ENCODE assay signal across 1 cellular context in genomic region chr17:72501404-72502110, GRCh38.
A peak's percentile ranks its signal among the peaks of the same experiment; 100 is the strongest.
TF ChIP-seq lines count a peak whose summit lies in the region.

No MANE protein-coding gene starts in this region.

TF ChIP-seq in HepG2, 621 proteins besides CTCF, POLR2A, EP300 and RAD21 (continued from another document and continues in another):
- TF ChIP-seq ZBTB38 (CRISPR knock-in tag; IDR thresholded peaks at IDR 0.05) (peak; percentile 86), ZNF616 (CRISPR knock-in tag; IDR thresholded peaks at IDR 0.05; ENCODE audit: low read depth) (no peak; the same call in 1 of the 2 replicates), HMG20A (CRISPR knock-in tag; IDR thresholded peaks at IDR 0.05; ENCODE audit: borderline replicate concordance) (no peak), ZNF878 (CRISPR knock-in tag; IDR thresholded peaks at IDR 0.05) (no peak), PAXIP1 (CRISPR knock-in tag; conservative IDR thresholded peaks at IDR 0.05) (0 out of 2 replicates have a peak, but pooled peaks have one; percentile 55), MIER3 (CRISPR knock-in tag; IDR thresholded peaks at IDR 0.05; ENCODE audit: borderline replicate concordance) (peak; percentile 42; the same call in 1 of the 2 replicates), SOX5 (CRISPR knock-in tag; IDR thresholded peaks at IDR 0.05; ENCODE audit: borderline replicate concordance) (peak; percentile 43; the same call in 1 of the 2 replicates), FIP1L1 (IDR thresholded peaks at IDR 0.05; ENCODE audit: borderline replicate concordance, insufficient read depth, low read depth, low read length) (no peak), ZNF224 (CRISPR knock-in tag; IDR thresholded peaks at IDR 0.05) (no peak), FUBP1 (CRISPR knock-in tag; IDR thresholded peaks at IDR 0.05; ENCODE audit: borderline replicate concordance) (no peak), NR2C2 (CRISPR knock-in tag; IDR thresholded peaks at IDR 0.05; ENCODE audit: borderline replicate concordance) (peak; percentile 16; the same call in 1 of the 2 replicates), ZMYM4 (CRISPR knock-in tag; IDR thresholded peaks at IDR 0.05) (no peak), ZMYM2 (CRISPR knock-in tag; IDR thresholded peaks at IDR 0.05) (no peak), POLR2AphosphoS5 (IDR thresholded peaks at IDR 0.05; ENCODE audit: low read depth, low read length) (peak; percentile 18; the same call in 1 of the 2 replicates), ARHGAP35 (CRISPR knock-in tag; IDR thresholded peaks at IDR 0.05; ENCODE audit: borderline replicate concordance) (no peak), ZNF891 (CRISPR knock-in tag; IDR thresholded peaks at IDR 0.05) (no peak), ZNF446 (CRISPR knock-in tag; IDR thresholded peaks at IDR 0.05) (0 out of 2 replicates have a peak, but pooled peaks have one; percentile 36), KDM5A (IDR thresholded peaks at IDR 0.05; ENCODE audit: borderline replicate concordance, low read length) (no peak), ZNF558 (CRISPR knock-in tag; IDR thresholded peaks at IDR 0.05; ENCODE audit: borderline replicate concordance) (no peak), HNRNPUL1 (IDR thresholded peaks at IDR 0.05; ENCODE audit: low read depth, low read length) (no peak), ZFP36L2 (CRISPR knock-in tag; IDR thresholded peaks at IDR 0.05) (0 out of 2 replicates have a peak, but pooled peaks have one; percentile 28), HNRNPH1 (optimal IDR thresholded peaks at IDR 0.05; ENCODE audit: low read depth, low read length) (no peak), ZNF484 (CRISPR knock-in tag; IDR thresholded peaks at IDR 0.05; ENCODE audit: borderline replicate concordance, low read depth) (no peak), HMGXB3 (CRISPR knock-in tag; IDR thresholded peaks at IDR 0.05; ENCODE audit: borderline replicate concordance) (peak; percentile 59), ZNF407 (CRISPR knock-in tag; IDR thresholded peaks at IDR 0.05; ENCODE audit: not compliant biosample characterization) (no peak), HDAC1 (CRISPR knock-in tag; IDR thresholded peaks at IDR 0.05) (peak; percentile 50; the same call in 1 of the 2 replicates), MXI1 (IDR thresholded peaks at IDR 0.05; ENCODE audit: borderline replicate concordance, low read depth, low read length) (0 out of 3 replicates have a peak, but pooled peaks have one; percentile 10), TSC22D2 (CRISPR knock-in tag; IDR thresholded peaks at IDR 0.05; ENCODE audit: borderline replicate concordance) (no peak), ZNF883 (CRISPR knock-in tag; IDR thresholded peaks at IDR 0.05; ENCODE audit: not compliant biosample characterization) (no peak), RARA (CRISPR knock-in tag; IDR thresholded peaks at IDR 0.05) (peak; percentile 61; the same call in 1 of the 2 replicates), CREB1 (IDR thresholded peaks at IDR 0.05) (no peak), CREB1 (CRISPR knock-in tag; IDR thresholded peaks at IDR 0.05) (no peak; the same call in 1 of the 2 replicates), HINFP (CRISPR knock-in tag; IDR thresholded peaks at IDR 0.05; ENCODE audit: low read depth) (no peak; the same call in 1 of the 2 replicates), MED1 (CRISPR knock-in tag; IDR thresholded peaks at IDR 0.05) (0 out of 2 replicates have a peak, but pooled peaks have one; percentile 31), GLMP (CRISPR knock-in tag; IDR thresholded peaks at IDR 0.05; ENCODE audit: borderline replicate concordance) (no peak), GATAD1 (CRISPR knock-in tag; IDR thresholded peaks at IDR 0.05) (no peak; the same call in 1 of the 2 replicates), IKZF1 (IDR thresholded peaks at IDR 0.05) (no peak), NFKBIZ (CRISPR knock-in tag; IDR thresholded peaks at IDR 0.05) (0 out of 2 replicates have a peak, but pooled peaks have one; percentile 25), MTF1 (CRISPR knock-in tag; IDR thresholded peaks at IDR 0.05) (no peak), ZNF720 (CRISPR knock-in tag; IDR thresholded peaks at IDR 0.05) (no peak), ZNF496 (CRISPR knock-in tag; IDR thresholded peaks at IDR 0.05; ENCODE audit: insufficient replicate concordance) (no peak), NFYB (CRISPR knock-in tag; IDR thresholded peaks at IDR 0.05) (peak; percentile 31; the same call in 1 of the 2 replicates), ZNF263 (CRISPR knock-in tag; IDR thresholded peaks at IDR 0.05) (no peak), SRSF9 (IDR thresholded peaks at IDR 0.05; ENCODE audit: borderline replicate concordance, insufficient read depth, low read depth, low read length, poor library complexity, severe bottlenecking) (no peak)
